In the genomic region with DNA sequence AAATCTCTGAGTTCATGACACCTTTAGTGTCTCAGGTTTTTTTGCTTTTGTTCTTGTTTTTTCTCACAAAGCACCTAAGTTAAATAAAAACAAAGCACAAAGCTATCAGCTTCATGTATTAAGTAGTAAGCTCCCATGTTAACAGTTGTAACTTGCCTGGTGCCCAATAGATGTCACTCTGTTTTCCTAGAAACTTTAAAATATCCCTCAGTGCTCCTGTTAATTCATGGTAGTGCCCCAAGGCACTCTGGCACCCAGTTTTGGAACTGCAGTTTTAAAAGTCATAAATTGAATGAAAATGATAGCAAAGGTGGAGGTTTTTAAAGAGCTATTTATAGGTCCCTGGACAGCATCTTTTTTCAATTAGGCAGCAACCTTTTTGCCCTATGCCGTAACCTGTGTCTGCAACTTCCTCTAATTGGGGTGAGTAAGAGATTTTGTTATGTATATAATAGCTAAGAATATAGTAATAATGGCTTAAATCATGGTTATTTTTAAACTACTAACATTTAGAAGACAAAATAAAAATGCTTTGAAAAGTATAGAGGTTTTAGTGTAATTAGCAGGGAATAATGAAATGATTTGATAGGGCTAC, we compare ENCODE assay signal across 12 cellular contexts.
A peak's percentile ranks its signal among the peaks of the same experiment; 100 is the strongest.
DNase-seq lines count a peak whose midpoint lies in the region; ATAC-seq and TF ChIP-seq lines count a peak whose summit lies in the region.
"Had no signal": no experiment of that assay in that cellular context is flagged by ENCODE, and none has a peak within 500 bp of the region (broad histone marks: within the 10 kb centered on the region; RNA-seq: fewer than 3 reads in every experiment).

No MANE protein-coding gene starts in this region.

- WGBS in psoas muscle, 3 donors: 79 to 95% (median 88%) methylated on average over 1 of the region's 1 CpG

- H3K4me2 ChIP-seq in DND-41 (ENCODE audit: insufficient read depth, low read length): no peak overlapping the region

- H3K4me1 ChIP-seq in DND-41 (ENCODE audit: insufficient read depth, low read length) (no peaks in the 10 kb centered on the region), ascending aorta (no peaks in the 10 kb centered on the region), psoas muscle (no peaks in the 10 kb centered on the region)
- H3K4me1 ChIP-seq: upper lobe of right lung had no signal

- no peak overlapping the region for H3K4me3 ChIP-seq in DND-41 (ENCODE audit: low read depth in 1 of 2, low read length in 2 of 2)
- H3K4me3 ChIP-seq in ascending aorta: no peak overlapping the region
- no peak overlapping the region for H3K4me3 ChIP-seq in psoas muscle
- H3K4me3 ChIP-seq: upper lobe of right lung had no signal

- no peak overlapping the region for H3K27ac ChIP-seq in DND-41 (ENCODE audit: low read length)
- H3K27ac ChIP-seq in ascending aorta: no peak overlapping the region
- no peak overlapping the region for H3K27ac ChIP-seq in psoas muscle
- H3K27ac ChIP-seq: upper lobe of right lung had no signal

- H3K9ac ChIP-seq in DND-41 (ENCODE audit: low read depth, low read length): no peak overlapping the region

- H2AFZ ChIP-seq in DND-41 (ENCODE audit: low read depth, low read length): no peak overlapping the region; the same call in 1 of the 2 replicates

- no peaks in the 10 kb centered on the region for H4K20me1 ChIP-seq in DND-41 (ENCODE audit: insufficient read depth, low read length)

- no peaks in the 10 kb centered on the region for H3K79me2 ChIP-seq in DND-41 (ENCODE audit: insufficient read depth, low read length)

- intact Hi-C loops in ascending aorta (cut with DNase I) (no loop called here), psoas muscle (cut with DNase I) (no loop called here)

- H3K36me3 ChIP-seq in DND-41 (ENCODE audit: insufficient read depth, low read length) (no peaks in the 10 kb centered on the region), ascending aorta (no peaks in the 10 kb centered on the region), psoas muscle (ENCODE audit: insufficient read depth in 1 of 2, low read depth in 1 of 2) (no peaks in the 10 kb centered on the region)
- H3K36me3 ChIP-seq: upper lobe of right lung had no signal

- TF ChIP-seq CTCF in DND-41 (IDR thresholded peaks at IDR 0.05; ENCODE audit: borderline replicate concordance, extremely low read depth, low read length, poor library complexity, severe bottlenecking) (peak; percentile 44), ascending aorta (IDR thresholded peaks at IDR 0.05) (no peak), psoas muscle (IDR thresholded peaks at IDR 0.05) (no peak)

- H3K9me3 ChIP-seq in DND-41 (ENCODE audit: insufficient read depth, low read length, severe bottlenecking) (no peaks in the 10 kb centered on the region), ascending aorta (no peaks in the 10 kb centered on the region), psoas muscle (no peaks in the 10 kb centered on the region)
- H3K9me3 ChIP-seq: upper lobe of right lung had no signal

- H3K27me3 ChIP-seq in DND-41 (ENCODE audit: insufficient read depth, low read length, poor library complexity): no peaks in the 10 kb centered on the region
- no peaks in the 10 kb centered on the region for H3K27me3 ChIP-seq in ascending aorta
- no peaks in the 10 kb centered on the region for H3K27me3 ChIP-seq in psoas muscle (ENCODE audit: insufficient read depth in 3 of 3, low read length in 2 of 3)
- H3K27me3 ChIP-seq: upper lobe of right lung had no signal

- no peak for DNase-seq in DND-41
- peak; percentile 38 for DNase-seq in LHCN-M2 (ENCODE audit: low read depth)
- peak; percentile 4 for DNase-seq in T1000 (lab: John Stamatoyannopoulos, UW)
- no peak for DNase-seq in left lobe of liver (ENCODE audit: low spot score)
- DNase-seq in ascending aorta (ENCODE audit: low spot score in 2 of 2): no peak
- DNase-seq in psoas muscle: no peak
- DNase-seq in GM19240 (ENCODE audit: insufficient read length, low spot score): no peak
- DNase-seq: activated CD8-positive, alpha-beta memory T cell treated with anti-CD3 and anti-CD28 coated beads for 24 hours; left ventricle myocardium superior; NCI-H2029; upper lobe of right lung had no signal

- ATAC-seq in DND-41 (ENCODE audit: insufficient read depth, low read depth) (0 out of 3 replicates have a peak, but pooled peaks have one; percentile 42), left lobe of liver (peak; percentile 70), HG03565 (IDR thresholded peaks at IDR 0.05; ENCODE audit: unreplicated experiment) (no peak), psoas muscle (no peak)
- ATAC-seq: left ventricle myocardium superior, upper lobe of right lung had no signal

Comparison
In these comparisons a context has a peak if more than half of its experiments do, and no peak if none do; other contexts are left out.
1. ATAC-seq: peak in DND-41 (single experiment) and left lobe of liver (single experiment); none in HG03565 (single experiment) and psoas muscle (0 of 4).
2. DNase-seq: peak in LHCN-M2 (single experiment) and T1000 (single experiment); none in DND-41 (single experiment), left lobe of liver (single experiment), ascending aorta (0 of 2), psoas muscle (0 of 2) and GM19240 (single experiment).